Comparison of ENCODE assay signal across 2 cellular contexts in genomic region chr6:130915606-130916005, GRCh38.
A peak's percentile ranks its signal among the peaks of the same experiment; 100 is the strongest.
DNase-seq lines count a peak whose midpoint lies in the region; ATAC-seq, FAIRE-seq and TF ChIP-seq lines count a peak whose summit lies in the region.
"Not testable (repeated sequence)": the region's sequence is repeated elsewhere in the genome, so short reads cannot be mapped to it uniquely, and the experiment has no call there.

No MANE protein-coding gene starts in this region.

- H3K79me2 ChIP-seq in K562 (ENCODE audit: control insufficient read depth, insufficient read depth, low read length); HepG2 (ENCODE audit: insufficient read depth, low read length): not testable (repeated sequence)

- not testable (repeated sequence) for TF ChIP-seq EP300 in K562 (IDR thresholded peaks at IDR 0.05; ENCODE audit: low read length); HepG2 (IDR thresholded peaks at IDR 0.05; ENCODE audit: low read depth in 2 of 2, low read length in 2 of 2); HepG2 (CRISPR knock-in tag; IDR thresholded peaks at IDR 0.05; ENCODE audit: borderline replicate concordance)

- not testable (repeated sequence) for H3K4me2 ChIP-seq in K562 (ENCODE audit: insufficient read depth, low read length); HepG2 (ENCODE audit: low read depth, low read length)

- POLR2A ChIA-PET in K562 (lab: Yijun Ruan, JAX); HepG2 (lab: Yijun Ruan, JAX): not testable (repeated sequence)

- 29% methylated on average over 2 of the region's 2 CpGs for WGBS in K562 (ENCODE audit: insufficient coverage, low coverage, missing lambda C conversion rate)
- 100% methylated on average over 2 of the region's 2 CpGs for WGBS in HepG2 (ENCODE audit: low lambda C conversion rate)

- not testable (repeated sequence) for ATAC-seq in K562, HepG2

- H2AFZ ChIP-seq in K562 (ENCODE audit: low read depth, low read length); HepG2 (ENCODE audit: low read length): not testable (repeated sequence)

- H3K36me3 ChIP-seq in K562 (ENCODE audit: control insufficient read depth, insufficient read depth, low read length); HepG2 (replicated peaks in 1 of 2; ENCODE audit: control insufficient read depth in 1 of 2, insufficient read depth in 2 of 2, low read length in 2 of 2): not testable (repeated sequence)

- BruUV-seq in K562 (replicated peaks; lab: Mats Ljungman, UMichigan); HepG2 (replicated peaks; lab: Mats Ljungman, UMichigan): not testable (repeated sequence)

- H3K27ac ChIP-seq in K562 (ENCODE audit: extremely low read depth, low read depth, low read length); HepG2 (ENCODE audit: extremely low read length, insufficient read depth, low read length): not testable (repeated sequence)

- not testable (repeated sequence) for DNase-seq in K562 (ENCODE audit: extremely low read depth in 1 of 4, low spot score in 3 of 4); HepG2 (ENCODE audit: low spot score)

- not testable (repeated sequence) for TF ChIP-seq POLR2A in K562 (conservative IDR thresholded peaks at IDR 0.05); HepG2 (IDR thresholded peaks at IDR 0.05; ENCODE audit: insufficient read depth in 1 of 2, low read depth in 2 of 2, low read length in 2 of 2)

- H3K9me3 ChIP-seq in K562 (replicated peaks; ENCODE audit: control insufficient read depth, insufficient read depth, low read depth, low read length); HepG2 (ENCODE audit: low read length): not testable (repeated sequence)

- not testable (repeated sequence) for H3K9ac ChIP-seq in K562 (ENCODE audit: insufficient read depth in 1 of 2, low read depth in 2 of 2, low read length in 2 of 2); HepG2 (ENCODE audit: insufficient read depth, low read depth, low read length)

- H3K9me1 ChIP-seq in K562 (ENCODE audit: control insufficient read depth, insufficient read depth, low read length), result not testable (repeated sequence)

- H3K27me3 ChIP-seq in K562 (ENCODE audit: control insufficient read depth in 2 of 2, insufficient read depth in 2 of 2, low read length in 2 of 2); HepG2 (ENCODE audit: control insufficient read depth in 1 of 2, insufficient read depth in 2 of 2, low read length in 2 of 2): not testable (repeated sequence)

- CTCF ChIA-PET in K562 (lab: Yijun Ruan, JAX; ENCODE audit: low intra/inter-chr PET ratio); HepG2 (lab: Yijun Ruan, JAX; ENCODE audit: low intra/inter-chr PET ratio, low total read pairs): not testable (repeated sequence)

- not testable (repeated sequence) for TF ChIP-seq RAD21 in K562 (CRISPR knock-in tag; conservative IDR thresholded peaks at IDR 0.05 in 1 of 2, IDR thresholded peaks at IDR 0.05 in 1 of 2); HepG2 (CRISPR knock-in tag; IDR thresholded peaks at IDR 0.05)

- not testable (repeated sequence) for H3K4me3 ChIP-seq in K562; HepG2 (replicated peaks in 1 of 3; ENCODE audit: insufficient read depth in 1 of 3, low read depth in 2 of 3, low read length in 3 of 3)

- FAIRE-seq in K562 (lab: Jason Lieb, UNC); HepG2 (lab: Jason Lieb, UNC): not testable (repeated sequence)

- in situ Hi-C loops in K562 (cut with MboI); HepG2 (cut with HindIII; ENCODE audit: extremely low pct_ligation_motif_present, low pct_unique_long_range_greater_than_20kb): not testable (repeated sequence)

- not testable (repeated sequence) for TF ChIP-seq CTCF in K562 (IDR thresholded peaks at IDR 0.05 in 2 of 3, conservative IDR thresholded peaks at IDR 0.05 in 1 of 3; ENCODE audit: insufficient read depth in 2 of 3, low read depth in 1 of 3, low read length in 3 of 3); HepG2 (CRISPR knock-in tag; IDR thresholded peaks at IDR 0.05)

- not testable (repeated sequence) for H4K20me1 ChIP-seq in K562 (replicated peaks; ENCODE audit: control insufficient read depth, insufficient read depth, low read length); HepG2 (ENCODE audit: insufficient read depth, low read length)

- H3K4me1 ChIP-seq in K562 (replicated peaks in 1 of 2; ENCODE audit: control insufficient read depth in 2 of 2, insufficient read depth in 2 of 2, low read length in 2 of 2); HepG2 (ENCODE audit: insufficient read depth, low read length): not testable (repeated sequence)

- intact Hi-C loops in K562 (cut with micrococcal nuclease); HepG2 (cut with micrococcal nuclease; ENCODE audit: unreplicated experiment): not testable (repeated sequence)

TF ChIP-seq in K562, 482 proteins besides CTCF, POLR2A, EP300 and RAD21:
- TF ChIP-seq ZNF431 (CRISPR knock-in tag; IDR thresholded peaks at IDR 0.05), result peak; percentile 83

TF ChIP-seq in HepG2, 621 proteins besides CTCF, POLR2A, EP300 and RAD21:
- peak; percentile 63; the same call in 1 of the 2 replicates for TF ChIP-seq ZNF431 (CRISPR knock-in tag; IDR thresholded peaks at IDR 0.05; ENCODE audit: borderline replicate concordance, low read depth)
